12 cellular contexts compared by ENCODE assay signal in the genomic region with DNA sequence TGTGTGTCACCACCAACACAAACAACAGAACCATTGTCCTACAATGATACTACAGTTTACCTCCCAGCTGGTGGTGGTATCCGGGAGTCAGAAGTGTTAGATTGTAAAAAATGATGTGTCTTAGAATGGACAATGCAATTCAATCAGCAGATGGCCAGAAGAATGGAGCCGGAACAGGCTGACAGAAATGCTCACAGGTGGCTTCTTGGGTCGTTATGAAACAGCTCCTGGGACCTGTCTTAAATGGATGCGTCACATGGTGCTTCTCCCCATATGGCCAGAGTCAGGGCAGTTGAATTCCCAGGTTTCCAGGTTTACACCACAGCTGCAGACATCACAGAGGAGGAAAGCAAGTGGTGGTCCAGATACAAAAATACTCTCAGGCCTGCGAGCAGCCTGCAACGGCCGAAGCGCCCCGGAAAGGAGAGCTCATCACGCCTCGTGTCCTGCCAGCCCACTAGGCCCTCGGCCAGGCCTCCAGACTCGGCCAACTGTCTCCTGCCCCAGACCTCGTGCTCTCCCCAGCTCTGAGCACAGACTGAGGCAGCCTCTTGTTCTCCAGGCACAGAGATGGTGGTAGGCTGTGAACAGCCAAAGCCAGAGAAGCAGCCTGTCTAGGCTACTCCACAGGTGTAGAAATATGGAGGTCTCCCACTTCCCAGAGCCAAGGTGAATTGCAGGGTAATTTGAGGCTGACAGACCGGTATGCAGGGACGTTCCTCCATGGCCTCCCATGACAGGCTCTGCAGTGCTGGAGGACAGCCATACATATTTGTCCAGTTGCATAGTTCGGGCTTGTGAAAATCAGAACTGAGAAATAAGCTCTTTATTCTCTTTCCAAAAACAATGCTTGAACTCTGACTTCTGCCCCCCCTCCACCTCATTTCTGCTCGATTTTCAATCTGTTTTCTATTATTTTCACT.
A peak's percentile ranks its signal among the peaks of the same experiment; 100 is the strongest.
DNase-seq lines count a peak whose midpoint lies in the region; ATAC-seq and TF ChIP-seq lines count a peak whose summit lies in the region.
"Had no signal": no experiment of that assay in that cellular context is flagged by ENCODE, and none has a peak within 500 bp of the region (broad histone marks: within the 10 kb centered on the region; RNA-seq: fewer than 3 reads in every experiment).

No MANE protein-coding gene starts in this region.

- no peak overlapping the region for H3K9ac ChIP-seq in endodermal cell (ENCODE audit: extremely low read depth, low read length, poor library complexity, severe bottlenecking)
- H3K9ac ChIP-seq: parathyroid adenoma had no signal

- DNase-seq in SJCRH30 (no peak), endodermal cell (no peak), lower lobe of right lung (no peak), upper lobe of left lung (peak in 1 of 2 donors; percentile 83), NCI-H1436 (lab: John Stamatoyannopoulos, UW) (no peak)
- DNase-seq: NCI-H1417; NCI-H774; stimulated activated CD4-positive, alpha-beta T cell treated with anti-CD3 and anti-CD28 coated beads, Interleukin-4, amount 100 ng/mL, for 4 hours had no signal

- H3K36me3 ChIP-seq in SJCRH30 (no peaks in the 10 kb centered on the region), endodermal cell (ENCODE audit: control insufficient read depth, insufficient read depth, low read length) (no peaks in the 10 kb centered on the region), lower lobe of right lung (no peaks in the 10 kb centered on the region), upper lobe of left lung (no peaks in the 10 kb centered on the region)

- H3K27ac Mint-ChIP-seq in endodermal cell: peak overlapping the region; percentile 11

- H3K4me3 Mint-ChIP-seq in endodermal cell: no peak overlapping the region
- H3K4me3 Mint-ChIP-seq: central memory CD8-positive, alpha-beta T cell had no signal

- intact Hi-C loops in lower lobe of right lung (cut with DNase I): no loop called here

- no peak for TF ChIP-seq EP300 in upper lobe of left lung (IDR thresholded peaks at IDR 0.05)

- H3K4me1 ChIP-seq in SJCRH30 (peaks cover 36% of the 10 kb centered on the region), endodermal cell (ENCODE audit: control insufficient read depth, insufficient read depth, low read length) (peaks cover 12% of the 10 kb centered on the region), lower lobe of right lung (no peaks in the 10 kb centered on the region), upper lobe of left lung (peaks cover 0 to 4% (median 0%) of the 10 kb centered on the region in 4 donors)
- H3K4me1 ChIP-seq: parathyroid adenoma had no signal

- H3K9me3 ChIP-seq in SJCRH30 (replicated peaks) (no peaks in the 10 kb centered on the region), endodermal cell (ENCODE audit: control insufficient read depth, low read length) (no peaks in the 10 kb centered on the region), lower lobe of right lung (no peaks in the 10 kb centered on the region), upper lobe of left lung (no peaks in the 10 kb centered on the region)

- TF ChIP-seq CTCF in endodermal cell (conservative IDR thresholded peaks at IDR 0.05) (no peak), lower lobe of right lung (IDR thresholded peaks at IDR 0.05) (no peak), upper lobe of left lung (IDR thresholded peaks at IDR 0.05) (no peak)

- no peaks in the 10 kb centered on the region for H3K27me3 ChIP-seq in SJCRH30
- H3K27me3 ChIP-seq in endodermal cell (ENCODE audit: control insufficient read depth, insufficient read depth, low read length, poor library complexity, severe bottlenecking): no peaks in the 10 kb centered on the region
- H3K27me3 ChIP-seq in lower lobe of right lung (ENCODE audit: low read depth): no peaks in the 10 kb centered on the region
- H3K27me3 ChIP-seq in upper lobe of left lung: no peaks in the 10 kb centered on the region

- WGBS in endodermal cell (ENCODE audit: insufficient coverage in 1 of 2, insufficient read length in 1 of 2), 2 experiments: 82 to 87% methylated on average over 15 to 18 of the region's 18 CpGs
- WGBS in upper lobe of left lung, 2 donors: 68 to 77% methylated on average over 18 of the region's 18 CpGs

- no peaks in the 10 kb centered on the region for H3K27me3 Mint-ChIP-seq in endodermal cell (ENCODE audit: insufficient read depth)

- H3K27ac ChIP-seq in SJCRH30 (peak overlapping the region; percentile 79), endodermal cell (ENCODE audit: low read depth, low read length) (no peak overlapping the region), lower lobe of right lung (no peak overlapping the region), upper lobe of left lung (no peak overlapping the region)
- H3K27ac ChIP-seq: parathyroid adenoma had no signal

- H3K9me3 Mint-ChIP-seq in endodermal cell: peaks cover 6% of the 10 kb centered on the region
- H3K9me3 Mint-ChIP-seq: central memory CD8-positive, alpha-beta T cell had no signal

- peaks cover 27% of the 10 kb centered on the region for H3K4me1 Mint-ChIP-seq in endodermal cell

- H3K4me3 ChIP-seq in SJCRH30 (no peak overlapping the region), endodermal cell (ENCODE audit: low read length) (no peak overlapping the region), lower lobe of right lung (no peak overlapping the region), upper lobe of left lung (no peak overlapping the region)

- ATAC-seq in lower lobe of right lung (peak; percentile 19 to 62), upper lobe of left lung (ENCODE audit: low FRiP score in 2 of 2) (peak; percentile 54 to 75), HG03442 (IDR thresholded peaks at IDR 0.05; ENCODE audit: unreplicated experiment) (no peak), HG02588 (IDR thresholded peaks at IDR 0.05; ENCODE audit: unreplicated experiment) (no peak)

- no peak for TF ChIP-seq POLR2A in upper lobe of left lung (IDR thresholded peaks at IDR 0.05)

- H3K36me3 Mint-ChIP-seq in endodermal cell (ENCODE audit: low read depth): no peaks in the 10 kb centered on the region

Comparison
In these comparisons a context has a peak if more than half of its experiments do, and no peak if none do; other contexts are left out.
1. ATAC-seq: peak in lower lobe of right lung (2 of 2) and upper lobe of left lung (2 of 2); none in HG03442 (single experiment) and HG02588 (single experiment).